ENCODE assay signal across 24 cellular contexts in the genomic region with DNA sequence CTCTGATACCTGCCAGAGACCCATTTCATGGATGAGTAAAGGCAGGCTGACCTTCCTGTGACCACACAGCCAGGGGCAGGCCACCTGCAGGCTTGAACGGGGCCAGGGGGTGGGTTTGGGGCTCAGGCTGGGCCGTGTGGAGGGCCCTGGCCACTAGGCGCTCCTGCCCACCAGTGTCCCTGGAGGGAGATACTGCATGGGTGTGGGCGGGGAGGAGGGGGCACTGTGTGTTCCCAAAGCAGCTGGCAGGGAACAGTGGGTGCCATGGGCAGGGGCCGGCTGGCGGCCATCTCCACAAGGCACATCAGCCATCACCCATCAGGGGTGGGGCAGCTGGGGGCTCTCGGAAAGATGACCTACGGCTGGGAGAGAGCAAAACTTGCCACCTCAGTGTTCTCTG.
"Had no signal": no experiment of that assay in that cellular context is flagged by ENCODE, and none has a peak within 500 bp of the region (broad histone marks: within the 10 kb centered on the region; RNA-seq: fewer than 3 reads in every experiment).

No MANE protein-coding gene starts in this region.

- H3K27ac ChIP-seq: brain microvascular endothelial cell, foreskin keratinocyte, prostate gland, testis, WERI-Rb-1 had no signal

- H3K27me3 ChIP-seq: brain microvascular endothelial cell, foreskin keratinocyte, testis had no signal

- ATAC-seq: activated CD8-positive, alpha-beta T cell treated with anti-CD3 and anti-CD28 coated beads for 36 hours; activated T-cell treated with anti-CD3 and anti-CD28 coated beads, Interleukin-2, amount 50 U/mL, for 72 hours; foreskin keratinocyte; left ventricle myocardium superior; naive thymus-derived CD8-positive, alpha-beta T cell; right cardiac atrium had no signal

- H3K27me3 Mint-ChIP-seq: activated CD8-positive, alpha-beta T cell treated with anti-CD3 and anti-CD28 coated beads for 36 hours; activated naive CD8-positive, alpha-beta T cell treated with anti-CD3 and anti-CD28 coated beads, Interleukin-2, amount 10 ng/mL, durations not matched to agents 7 days and 5 days; central memory CD8-positive, alpha-beta T cell; dendritic cell treated with granulocyte-macrophage colony-stimulating factor and Interleukin-4, amounts not matched to agents 40 ng/mL and 50 ng/mL, for 4 days; naive thymus-derived CD8-positive, alpha-beta T cell; stimulated activated naive CD8-positive, alpha-beta T cell treated with anti-CD3 and anti-CD28 coated beads, Interleukin-15, Interleukin-2, amounts not matched to agents 100 ng/mL and 50 ng/mL, for 24 hours had no signal

- H3K27ac Mint-ChIP-seq: activated CD8-positive, alpha-beta T cell treated with anti-CD3 and anti-CD28 coated beads for 36 hours; activated naive CD8-positive, alpha-beta T cell treated with anti-CD3 and anti-CD28 coated beads, Interleukin-2, amount 10 ng/mL, durations not matched to agents 7 days and 5 days; activated T-cell treated with anti-CD3 and anti-CD28 coated beads, Interleukin-2, amount 50 U/mL, for 72 hours; dendritic cell treated with granulocyte-macrophage colony-stimulating factor and Interleukin-4, amounts not matched to agents 40 ng/mL and 50 ng/mL, for 4 days; naive thymus-derived CD8-positive, alpha-beta T cell; stimulated activated naive CD8-positive, alpha-beta T cell treated with anti-CD3 and anti-CD28 coated beads, Interleukin-15, Interleukin-2, amounts not matched to agents 100 ng/mL and 50 ng/mL, for 24 hours; T-helper 1 cell treated with Interleukin-12 subunit alpha and Interleukin-12 subunit beta and Interleukin-4 antibody, amounts not matched to agents 30 μg/mL and 1 μg/mL, for 36 hours had no signal

- H3K9me3 Mint-ChIP-seq: activated CD8-positive, alpha-beta T cell treated with anti-CD3 and anti-CD28 coated beads for 36 hours; activated naive CD8-positive, alpha-beta T cell treated with anti-CD3 and anti-CD28 coated beads, Interleukin-2, amount 10 ng/mL, durations not matched to agents 7 days and 5 days; activated T-cell treated with anti-CD3 and anti-CD28 coated beads, Interleukin-2, amount 50 U/mL, for 72 hours; central memory CD8-positive, alpha-beta T cell; dendritic cell treated with granulocyte-macrophage colony-stimulating factor and Interleukin-4, amounts not matched to agents 40 ng/mL and 50 ng/mL, for 4 days; naive thymus-derived CD8-positive, alpha-beta T cell; stimulated activated naive CD8-positive, alpha-beta T cell treated with anti-CD3 and anti-CD28 coated beads, Interleukin-15, Interleukin-2, amounts not matched to agents 100 ng/mL and 50 ng/mL, for 24 hours; T-helper 1 cell treated with Interleukin-12 subunit alpha and Interleukin-12 subunit beta and Interleukin-4 antibody, amounts not matched to agents 30 μg/mL and 1 μg/mL, for 36 hours had no signal

- H3K4me3 ChIP-seq: prostate gland, testis had no signal

- H3K36me3 ChIP-seq: prostate gland had no signal

- H3K9me3 ChIP-seq: prostate gland, testis had no signal

- DNase-seq: activated CD4-positive, alpha-beta T cell treated with anti-CD3 and anti-CD28 coated beads for 4 hours; activated CD8-positive, alpha-beta T cell treated with anti-CD3 and anti-CD28 coated beads for 36 hours; activated naive CD4-positive, alpha-beta T cell; activated naive CD8-positive, alpha-beta T cell treated with anti-CD3 and anti-CD28 coated beads, Interleukin-2, amount 10 ng/mL, durations not matched to agents 7 days and 5 days; activated T-cell treated with anti-CD3 and anti-CD28 coated beads, Interleukin-2, amount 50 U/mL, for 72 hours; anterior cingulate cortex; brain microvascular endothelial cell; effector memory CD4-positive, alpha-beta T cell; foreskin keratinocyte; glutamatergic neuron; left ventricle myocardium superior; mesenchymal stem cell; nucleus accumbens; small intestine; stimulated activated CD4-positive, alpha-beta T cell treated with anti-CD3 and anti-CD28 coated beads, Interleukin-4, amount 100 ng/mL, for 4 hours; testis; WERI-Rb-1 had no signal

- H3K4me3 Mint-ChIP-seq: activated CD8-positive, alpha-beta T cell treated with anti-CD3 and anti-CD28 coated beads for 36 hours; activated naive CD8-positive, alpha-beta T cell treated with anti-CD3 and anti-CD28 coated beads, Interleukin-2, amount 10 ng/mL, durations not matched to agents 7 days and 5 days; activated T-cell treated with anti-CD3 and anti-CD28 coated beads, Interleukin-2, amount 50 U/mL, for 72 hours; central memory CD8-positive, alpha-beta T cell; dendritic cell treated with granulocyte-macrophage colony-stimulating factor and Interleukin-4, amounts not matched to agents 40 ng/mL and 50 ng/mL, for 4 days; naive thymus-derived CD8-positive, alpha-beta T cell; stimulated activated naive CD8-positive, alpha-beta T cell treated with anti-CD3 and anti-CD28 coated beads, Interleukin-15, Interleukin-2, amounts not matched to agents 100 ng/mL and 50 ng/mL, for 24 hours; T-helper 1 cell treated with Interleukin-12 subunit alpha and Interleukin-12 subunit beta and Interleukin-4 antibody, amounts not matched to agents 30 μg/mL and 1 μg/mL, for 36 hours had no signal

- H3K36me3 Mint-ChIP-seq: activated naive CD8-positive, alpha-beta T cell treated with anti-CD3 and anti-CD28 coated beads, Interleukin-2, amount 10 ng/mL, durations not matched to agents 7 days and 5 days; naive thymus-derived CD8-positive, alpha-beta T cell had no signal
